ENCODE assay signal across 23 cellular contexts in genomic region chr2:78281164-78281563, GRCh38.
"Had no signal": no experiment of that assay in that cellular context is flagged by ENCODE, and none has a peak within 500 bp of the region (broad histone marks: within the 10 kb centered on the region; RNA-seq: fewer than 3 reads in every experiment).

No MANE protein-coding gene starts in this region.

- H3K27ac Mint-ChIP-seq: naive thymus-derived CD8-positive, alpha-beta T cell; stimulated activated memory B cell treated with anti-CD40 and anti-IgM and Interleukin-4, amounts not matched to agents 10 μg/mL and 1 μg/mL and 100 μg/mL, for 72 hours had no signal

- H3K4me3 ChIP-seq: coronary artery, heart left ventricle, mucosa of descending colon, psoas muscle, spleen, stomach, thoracic aorta, transverse colon had no signal

- H3K27me3 ChIP-seq: heart left ventricle, neutrophil, spleen, stomach, transverse colon had no signal

- H3K4me1 Mint-ChIP-seq: naive thymus-derived CD8-positive, alpha-beta T cell; stimulated activated memory B cell treated with anti-CD40 and anti-IgM and Interleukin-4, amounts not matched to agents 10 μg/mL and 1 μg/mL and 100 μg/mL, for 72 hours had no signal

- H3K9me3 Mint-ChIP-seq: stimulated activated memory B cell treated with anti-CD40 and anti-IgM and Interleukin-4, amounts not matched to agents 10 μg/mL and 1 μg/mL and 100 μg/mL, for 72 hours had no signal

- H3K27ac ChIP-seq: coronary artery, heart left ventricle, neutrophil, psoas muscle, spleen, stomach, thoracic aorta, transverse colon had no signal

- H3K27me3 Mint-ChIP-seq: naive thymus-derived CD8-positive, alpha-beta T cell; stimulated activated memory B cell treated with anti-CD40 and anti-IgM and Interleukin-4, amounts not matched to agents 10 μg/mL and 1 μg/mL and 100 μg/mL, for 72 hours had no signal

- H3K9me3 ChIP-seq: mucosa of descending colon, neutrophil, psoas muscle, thoracic aorta, transverse colon had no signal

- H3K4me1 ChIP-seq: heart left ventricle, psoas muscle, spleen, stomach, transverse colon had no signal

- ATAC-seq: heart left ventricle; left lobe of liver; mucosa of descending colon; naive thymus-derived CD8-positive, alpha-beta T cell; psoas muscle; sciatic nerve; stimulated activated memory B cell treated with anti-CD40 and anti-IgM and Interleukin-4, amounts not matched to agents 10 μg/mL and 1 μg/mL and 100 μg/mL, for 72 hours had no signal

- H3K36me3 Mint-ChIP-seq: stimulated activated memory B cell treated with anti-CD40 and anti-IgM and Interleukin-4, amounts not matched to agents 10 μg/mL and 1 μg/mL and 100 μg/mL, for 72 hours had no signal

- DNase-seq: effector CD4-positive, alpha-beta T cell; foreskin melanocyte; heart left ventricle; hippocampal formation; islet precursor cell; mammary epithelial cell; mucosa of descending colon; naive thymus-derived CD8-positive, alpha-beta T cell; psoas muscle; retina; spleen; stimulated activated CD4-positive, alpha-beta T cell treated with anti-CD3 and anti-CD28 coated beads, Interleukin-15, amount 100 ng/mL, for 24 hours; stimulated activated CD4-positive, alpha-beta T cell treated with anti-CD3 and anti-CD28 coated beads, Interleukin-1b, Interleukin-23, amount 100 ng/mL, for 48 hours; stimulated activated CD4-positive, alpha-beta T cell treated with anti-CD3 and anti-CD28 coated beads, Interleukin-4, amount 100 ng/mL, for 24 hours; stomach; substantia nigra; transverse colon had no signal

- H3K4me3 Mint-ChIP-seq: naive thymus-derived CD8-positive, alpha-beta T cell; stimulated activated memory B cell treated with anti-CD40 and anti-IgM and Interleukin-4, amounts not matched to agents 10 μg/mL and 1 μg/mL and 100 μg/mL, for 72 hours had no signal

- H3K36me3 ChIP-seq: heart left ventricle, neutrophil, spleen, stomach, thoracic aorta, transverse colon had no signal
